ENCODE assay signal across 19 cellular contexts in the genomic region with DNA sequence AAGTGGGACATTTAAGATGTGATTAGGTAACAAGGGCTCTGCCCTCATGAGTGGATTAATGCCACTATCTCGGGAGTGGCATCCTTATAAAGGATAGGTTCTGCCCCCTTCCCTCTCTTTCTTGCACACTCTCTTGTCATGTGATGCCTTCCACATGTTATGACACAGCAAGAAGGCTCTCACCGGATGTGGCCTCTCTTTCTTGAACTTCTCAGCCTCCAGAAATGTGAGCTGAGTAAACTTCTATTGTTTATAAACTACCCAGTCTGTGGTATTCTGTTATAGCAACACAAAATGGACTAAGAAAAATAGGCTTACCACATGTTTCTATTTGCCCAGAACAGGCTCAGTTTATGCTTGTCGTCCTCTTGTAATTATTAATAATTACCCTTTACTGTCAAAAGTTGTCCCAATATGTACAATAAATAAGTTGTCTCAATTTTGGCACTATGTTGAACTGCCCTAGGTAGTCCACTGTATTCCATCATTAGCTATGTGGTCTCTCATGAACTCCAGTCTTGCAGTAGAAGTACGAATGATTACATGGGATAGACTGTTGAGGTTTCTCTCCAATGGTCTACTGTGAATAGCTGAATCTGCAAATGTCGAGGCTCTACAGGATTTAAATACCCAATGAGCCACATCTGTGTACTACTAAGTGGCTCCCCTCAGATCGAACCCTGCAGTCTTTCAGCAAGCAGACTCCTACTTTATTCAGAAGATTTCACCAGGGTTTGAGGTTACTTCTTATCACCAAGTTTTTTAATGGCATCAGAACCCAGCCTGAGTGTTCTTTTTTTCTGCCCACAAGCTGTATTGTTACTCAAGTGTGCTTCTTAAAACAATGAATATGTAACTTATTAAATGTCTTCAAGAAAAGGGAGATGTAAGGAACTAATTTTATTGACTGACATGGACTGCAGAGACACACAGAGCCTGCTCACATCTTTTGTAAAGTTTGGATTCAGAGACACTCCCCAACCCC.
DNase-seq lines count a peak whose midpoint lies in the region; TF ChIP-seq lines count a peak whose summit lies in the region.
"Had no signal": no experiment of that assay in that cellular context is flagged by ENCODE, and none has a peak within 500 bp of the region (broad histone marks: within the 10 kb centered on the region; RNA-seq: fewer than 3 reads in every experiment).

No MANE protein-coding gene starts in this region.

- H3K4me3 ChIP-seq in AG10803 (ENCODE audit: low read length) = no peak overlapping the region
- no peak overlapping the region for H3K4me3 ChIP-seq in Jurkat, Clone E6-1 (ENCODE audit: low read length)
- H3K4me3 ChIP-seq: adrenal gland; BLaER1 treated with 17β-estradiol and CSF1 and Interleukin-3, amounts not matched to agents 10 nM and 100 nM; prostate gland had no signal

- TF ChIP-seq CTCF in AG10803 (conservative IDR thresholded peaks at IDR 0.05; ENCODE audit: low read length) = no peak

- DNase-seq in AG10803 (ENCODE audit: low read depth) (peak; percentile 64), astrocyte of the hippocampus (ENCODE audit: low read depth, low spot score) (peak; percentile 67), hepatic stellate cell (ENCODE audit: low spot score) (peak; percentile 5), NCI-H2196 (lab: John Stamatoyannopoulos, UW; ENCODE audit: unreplicated experiment) (no peak), NCI-H1436 treated with DMSO at 0.1 percent for 48 hours (lab: John Stamatoyannopoulos, UW) (no peak), NCI-H774 (lab: John Stamatoyannopoulos, UW) (no peak)
- DNase-seq in Jurkat, Clone E6-1 (ENCODE audit: low read depth, low spot score) = peak; percentile 70
- no peak for DNase-seq in central memory CD4-positive, alpha-beta T cell
- DNase-seq: activated CD8-positive, alpha-beta memory T cell treated with anti-CD3 and anti-CD28 coated beads, Interleukin-2, amount 10 ng/mL, durations not matched to agents 7 days and 5 days; adrenal gland; endodermal cell; GF-D8; NCI-H1105 treated with DMSO at 0.1 percent for 48 hours; NCI-H524; Right ventricle myocardium superior; stimulated activated CD4-positive, alpha-beta T cell treated with anti-CD3 and anti-CD28 coated beads, Interleukin-2, amount 100 ng/mL, for 48 hours; stimulated activated naive CD8-positive, alpha-beta T cell treated with anti-CD3 and anti-CD28 coated beads, Interleukin-15, Interleukin-2, amounts not matched to agents 100 U/mL and 50 U/mL, for 24 hours had no signal

Comparison
In these comparisons a context has a peak if more than half of its experiments do, and no peak if none do; other contexts are left out.
1. DNase-seq: peak in AG10803 (single experiment), Jurkat, Clone E6-1 (single experiment), astrocyte of the hippocampus (single experiment) and hepatic stellate cell (single experiment); none in central memory CD4-positive, alpha-beta T cell (single experiment), NCI-H2196 (single experiment), NCI-H1436 treated with DMSO at 0.1 percent for 48 hours (single experiment) and NCI-H774 (single experiment).